1 cellular context compared by ENCODE assay signal in genomic region chr2:38744399-38744780, GRCh38.
TF ChIP-seq lines count a peak whose summit lies in the region.

No MANE protein-coding gene starts in this region.

TF ChIP-seq in K562, 482 proteins besides CTCF, POLR2A, EP300 and RAD21:
- TF ChIP-seq KDM2B (CRISPR knock-in tag; IDR thresholded peaks at IDR 0.05) (no peak), RBFOX2 (IDR thresholded peaks at IDR 0.05; ENCODE audit: low read depth, low read length) (0 out of 2 replicates have a peak, but pooled peaks have one; percentile 27), BHLHE40 (IDR thresholded peaks at IDR 0.05; ENCODE audit: low read length) (no peak), KHSRP (IDR thresholded peaks at IDR 0.05) (0 out of 2 replicates have a peak, but pooled peaks have one; percentile 29), ZNF316 (IDR thresholded peaks at IDR 0.05) (no peak), THRB (CRISPR knock-in tag; conservative IDR thresholded peaks at IDR 0.05) (0 out of 2 replicates have a peak, but pooled peaks have one; percentile 39), NFXL1 (CRISPR knock-in tag; IDR thresholded peaks at IDR 0.05) (peak; percentile 44; the same call in 1 of the 2 replicates), DDX20 (tag; IDR thresholded peaks at IDR 0.05; ENCODE audit: low read depth) (no peak), POLR2AphosphoS5 (IDR thresholded peaks at IDR 0.05; ENCODE audit: control insufficient read depth, insufficient read depth, low read depth, low read length) (peak; percentile 20; the same call in 1 of the 2 replicates), SRSF3 (IDR thresholded peaks at IDR 0.05; ENCODE audit: insufficient read depth, low read length) (no peak), ATF2 (CRISPR knock-in tag; IDR thresholded peaks at IDR 0.05) (no peak)
